Comparison of ENCODE assay signal across 29 cellular contexts in the genomic region with DNA sequence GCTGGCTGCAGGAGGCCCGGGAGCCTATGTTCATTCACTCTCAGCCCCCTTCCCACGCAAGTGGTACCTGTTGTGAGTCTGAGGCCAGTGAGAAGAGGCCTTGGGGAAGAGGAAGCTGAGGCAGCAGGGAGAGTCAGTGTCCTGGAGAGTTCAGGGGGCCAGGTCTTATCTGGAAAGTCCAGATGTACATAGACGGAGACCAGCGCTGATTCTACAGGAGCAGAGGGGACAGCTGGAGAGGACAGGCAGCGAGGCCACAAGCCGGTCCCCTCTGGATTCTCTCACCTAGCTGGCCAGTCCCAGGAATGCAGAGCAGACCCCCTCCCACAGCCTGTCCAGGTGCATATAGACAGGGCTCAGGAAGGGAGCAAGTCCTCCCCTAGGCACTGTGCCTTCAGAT. TPM values are rescaled to one million over a fixed set of nuclear protein-coding genes. Genes with fewer than 3 reads are reported as not detected.
"Had no signal": no experiment of that assay in that cellular context is flagged by ENCODE, and none has a peak within 500 bp of the region (broad histone marks: within the 10 kb centered on the region; RNA-seq: fewer than 3 reads in every experiment).

No MANE protein-coding gene starts in this region.

- H3K4me1 ChIP-seq: heart right ventricle, left ventricle myocardium inferior, lower lobe of right lung, psoas muscle, spleen, tibial nerve, upper lobe of right lung, uterus had no signal

- H3K27ac Mint-ChIP-seq: dendritic cell treated with granulocyte-macrophage colony-stimulating factor and Interleukin-4, amounts not matched to agents 40 ng/mL and 50 ng/mL, for 4 days; immature natural killer cell; natural killer cell treated with Interleukin-12 subunit alpha and Interleukin-12 subunit beta and Interleukin-15 and Interleukin-18, amount 100 ng/mL, for 72 hours; stimulated activated naive CD8-positive, alpha-beta T cell treated with anti-CD3 and anti-CD28 coated beads, Interleukin-15, Interleukin-2, amounts not matched to agents 100 ng/mL and 50 ng/mL, for 24 hours had no signal

- H3K4me3 ChIP-seq: esophagus squamous epithelium, heart right ventricle, left ventricle myocardium inferior, lower lobe of right lung, mucosa of descending colon, ovary, psoas muscle, skin epidermis, spleen, thoracic aorta, tibial nerve, upper lobe of right lung, uterus had no signal

- H3K27me3 ChIP-seq: ovary, spleen, tibial nerve, upper lobe of right lung, uterus had no signal

- DNase-seq: effector CD8-positive, alpha-beta T cell; esophagus squamous epithelium; foreskin melanocyte; glutamatergic neuron; heart right ventricle; hypothalamus; immature natural killer cell; islet precursor cell; kidney glomerular epithelial cell; left colon; left ventricle myocardium inferior; lower lobe of right lung; mucosa of descending colon; naive B cell; occipital lobe; ovary; posterior cingulate gyrus; psoas muscle; spleen; stimulated activated CD4-positive, alpha-beta T cell treated with anti-CD3 and anti-CD28 coated beads, Interleukin-2, amount 100 ng/mL, for 48 hours; stimulated activated naive B cell treated with anti-CD40 and anti-IgM and Interleukin-4, amounts not matched to agents 10 μg/mL and 1 μg/mL and 100 μg/mL, for 72 hours; upper lobe of right lung; uterus had no signal

- H3K9me3 ChIP-seq: esophagus squamous epithelium, heart right ventricle, left ventricle myocardium inferior, lower lobe of right lung, mucosa of descending colon, ovary, psoas muscle, spleen, thoracic aorta, tibial nerve, upper lobe of right lung, uterus had no signal

- H3K4me3 Mint-ChIP-seq: dendritic cell treated with granulocyte-macrophage colony-stimulating factor and Interleukin-4, amounts not matched to agents 40 ng/mL and 50 ng/mL, for 4 days; immature natural killer cell; naive B cell; natural killer cell treated with Interleukin-12 subunit alpha and Interleukin-12 subunit beta and Interleukin-15 and Interleukin-18, amount 100 ng/mL, for 72 hours; stimulated activated naive B cell treated with anti-CD40 and anti-IgM and Interleukin-4, amounts not matched to agents 10 μg/mL and 1 μg/mL and 100 μg/mL, for 72 hours; stimulated activated naive CD8-positive, alpha-beta T cell treated with anti-CD3 and anti-CD28 coated beads, Interleukin-15, Interleukin-2, amounts not matched to agents 100 ng/mL and 50 ng/mL, for 24 hours had no signal

- H3K36me3 ChIP-seq: esophagus squamous epithelium, heart right ventricle, left ventricle myocardium inferior, lower lobe of right lung, ovary, thoracic aorta, tibial nerve, upper lobe of right lung, uterus had no signal

- H3K9me3 Mint-ChIP-seq: dendritic cell treated with granulocyte-macrophage colony-stimulating factor and Interleukin-4, amounts not matched to agents 40 ng/mL and 50 ng/mL, for 4 days; immature natural killer cell; naive B cell; natural killer cell treated with Interleukin-12 subunit alpha and Interleukin-12 subunit beta and Interleukin-15 and Interleukin-18, amount 100 ng/mL, for 72 hours; stimulated activated naive B cell treated with anti-CD40 and anti-IgM and Interleukin-4, amounts not matched to agents 10 μg/mL and 1 μg/mL and 100 μg/mL, for 72 hours; stimulated activated naive CD8-positive, alpha-beta T cell treated with anti-CD3 and anti-CD28 coated beads, Interleukin-15, Interleukin-2, amounts not matched to agents 100 ng/mL and 50 ng/mL, for 24 hours had no signal

- H3K4me1 Mint-ChIP-seq: immature natural killer cell had no signal

- ATAC-seq: heart right ventricle, left colon, lower lobe of right lung, mucosa of descending colon, psoas muscle, upper lobe of right lung had no signal

- H3K27ac ChIP-seq: esophagus squamous epithelium, heart right ventricle, left ventricle myocardium inferior, lower lobe of right lung, ovary, psoas muscle, skin epidermis, spleen, thoracic aorta, tibial nerve, upper lobe of right lung, uterus had no signal

- H3K36me3 Mint-ChIP-seq: immature natural killer cell; naive B cell; natural killer cell treated with Interleukin-12 subunit alpha and Interleukin-12 subunit beta and Interleukin-15 and Interleukin-18, amount 100 ng/mL, for 72 hours had no signal

- H3K27me3 Mint-ChIP-seq: dendritic cell treated with granulocyte-macrophage colony-stimulating factor and Interleukin-4, amounts not matched to agents 40 ng/mL and 50 ng/mL, for 4 days; naive B cell; natural killer cell treated with Interleukin-12 subunit alpha and Interleukin-12 subunit beta and Interleukin-15 and Interleukin-18, amount 100 ng/mL, for 72 hours; stimulated activated naive B cell treated with anti-CD40 and anti-IgM and Interleukin-4, amounts not matched to agents 10 μg/mL and 1 μg/mL and 100 μg/mL, for 72 hours; stimulated activated naive CD8-positive, alpha-beta T cell treated with anti-CD3 and anti-CD28 coated beads, Interleukin-15, Interleukin-2, amounts not matched to agents 100 ng/mL and 50 ng/mL, for 24 hours had no signal

RNA-seq across cellular contexts. Expression of a gene that starts 29.7 kb away (rescaled TPM):
- total RNA-seq: left ventricle myocardium inferior had no signal
